ENCODE assay signal across 19 cellular contexts in genomic region chr16:9527976-9528375, GRCh38.
DNase-seq lines count a peak whose midpoint lies in the region; ATAC-seq and TF ChIP-seq lines count a peak whose summit lies in the region.
"Had no signal": no experiment of that assay in that cellular context is flagged by ENCODE, and none has a peak within 500 bp of the region (broad histone marks: within the 10 kb centered on the region; RNA-seq: fewer than 3 reads in every experiment).

No MANE protein-coding gene starts in this region.

- peak; percentile 38 for DNase-seq in ACHN
- peak; percentile 18 for DNase-seq in iPS DF 6.9 (ENCODE audit: low read depth, low spot score)
- DNase-seq in neuronal stem cell (ENCODE audit: low spot score), result peak; percentile 18
- no peak for DNase-seq in NCI-H1694 treated with DMSO at 0.1 percent for 48 hours (lab: John Stamatoyannopoulos, UW)
- no peak for DNase-seq in substantia nigra (lab: John Stamatoyannopoulos, UW)
- DNase-seq in upper lobe of left lung, result no peak
- DNase-seq: Calu3, H9, NCI-H1092, NCI-H1417 treated with DMSO at 0.1 percent for 48 hours, NCI-H187, NCI-H2081 treated with DMSO at 0.1 percent for 48 hours, NCI-H2171, NCI-H226, NCI-H510A, Peyer's patch, SHP77 treated with DMSO at 0.1 percent for 48 hours had no signal

- H3K4me1 ChIP-seq in HUES64 (ENCODE audit: insufficient read depth, low read length) (peaks cover 23% of the 10 kb centered on the region), iPS DF 6.9 (ENCODE audit: control insufficient read depth, insufficient read depth, low read length) (peaks cover 6% of the 10 kb centered on the region; the same call in 1 of the 2 replicates), neuronal stem cell (ENCODE audit: control insufficient read depth in 2 of 2, insufficient read depth in 1 of 2, low read depth in 1 of 2, low read length in 2 of 2) (peaks cover 0 to 12% of the 10 kb centered on the region in 2 donors), upper lobe of left lung (peaks cover 0 to 11% (median 0%) of the 10 kb centered on the region in 4 donors)
- H3K4me1 ChIP-seq: Peyer's patch had no signal

- H2BK120ac ChIP-seq in neuronal stem cell (ENCODE audit: low read depth, low read length), result no peak overlapping the region

- TF ChIP-seq EP300 in upper lobe of left lung (IDR thresholded peaks at IDR 0.05), result no peak

- ATAC-seq in upper lobe of left lung (ENCODE audit: low FRiP score in 2 of 2), result no peak

- H3K4ac ChIP-seq in neuronal stem cell (ENCODE audit: low read length), result no peak overlapping the region

- no peak overlapping the region for H3K4me3 ChIP-seq in HUES64 (ENCODE audit: low read length)
- H3K4me3 ChIP-seq in iPS DF 6.9 (ENCODE audit: low read length), result no peak overlapping the region
- H3K4me3 ChIP-seq in neuronal stem cell (ENCODE audit: low read length in 2 of 2), result no peak overlapping the region
- H3K4me3 ChIP-seq in upper lobe of left lung, result no peak overlapping the region
- H3K4me3 ChIP-seq: Peyer's patch had no signal

- H3K27me3 ChIP-seq in HUES64 (ENCODE audit: insufficient read depth, low read length) (no peaks in the 10 kb centered on the region), iPS DF 6.9 (ENCODE audit: control insufficient read depth, insufficient read depth, low read length) (no peaks in the 10 kb centered on the region), neuronal stem cell (ENCODE audit: control insufficient read depth in 3 of 3, insufficient read depth in 3 of 3, low read depth in 1 of 3, low read length in 3 of 3) (no peaks in the 10 kb centered on the region), upper lobe of left lung (no peaks in the 10 kb centered on the region)
- H3K27me3 ChIP-seq: Peyer's patch had no signal

- H2AFZ ChIP-seq in neuronal stem cell (ENCODE audit: low read length), result no peak overlapping the region

- H3K9me3 ChIP-seq in HUES64 (ENCODE audit: insufficient read depth, low read depth, low read length) (no peaks in the 10 kb centered on the region), iPS DF 6.9 (ENCODE audit: control insufficient read depth, insufficient read depth, low read length) (no peaks in the 10 kb centered on the region), neuronal stem cell (replicated peaks in 1 of 2; ENCODE audit: control insufficient read depth in 2 of 2, insufficient read depth in 1 of 2, low read depth in 1 of 2, low read length in 2 of 2) (peaks cover 0 to 3% of the 10 kb centered on the region in 2 donors), upper lobe of left lung (peaks cover 0 to 5% (median 0%) of the 10 kb centered on the region in 4 donors)
- H3K9me3 ChIP-seq: Peyer's patch had no signal

- H3K27ac ChIP-seq in HUES64 (ENCODE audit: low read depth, low read length) (peak overlapping the region; percentile 38; the same call in 1 of the 2 replicates), iPS DF 6.9 (ENCODE audit: low read length) (no peak overlapping the region), neuronal stem cell (replicated peaks; ENCODE audit: low read length) (no peak overlapping the region), substantia nigra (ENCODE audit: low read depth, low read length, poor library complexity, severe bottlenecking) (no peak overlapping the region), upper lobe of left lung (no peak overlapping the region)
- H3K27ac ChIP-seq: 22Rv1, Peyer's patch had no signal

- H3K18ac ChIP-seq in neuronal stem cell (ENCODE audit: low read length), result no peak overlapping the region

- no peaks in the 10 kb centered on the region for H3K36me3 ChIP-seq in HUES64 (ENCODE audit: insufficient read depth, low read length)
- no peaks in the 10 kb centered on the region for H3K36me3 ChIP-seq in iPS DF 6.9 (ENCODE audit: control insufficient read depth, insufficient read depth, low read length)
- no peaks in the 10 kb centered on the region for H3K36me3 ChIP-seq in neuronal stem cell (replicated peaks in 1 of 2; ENCODE audit: control insufficient read depth in 2 of 2, insufficient read depth in 2 of 2, low read length in 2 of 2)
- no peaks in the 10 kb centered on the region for H3K36me3 ChIP-seq in upper lobe of left lung
- H3K36me3 ChIP-seq: Peyer's patch had no signal

- in situ Hi-C loops in ACHN (cut with HindIII; ENCODE audit: low pct_ligation_motif_present, low pct_unique_long_range_greater_than_20kb, low sequenced_read_pairs), result no loop called here

- no peak overlapping the region for H3K14ac ChIP-seq in neuronal stem cell (ENCODE audit: low read length)

- WGBS in HUES64, result 59% methylated on average over 2 of the region's 2 CpGs
- whole genome bisulfite sequencing in iPS DF 6.9 (ENCODE audit: insufficient coverage, insufficient read length), result no CpG with 5 or more reads among the region's 2 CpGs
- no CpG with 5 or more reads among the region's 2 CpGs for WGBS in neuronal stem cell (ENCODE audit: extremely low coverage in 2 of 2, insufficient read length in 2 of 2, insufficient replicate concordance in 1 of 2), 2 donors
- 45 to 50% methylated on average over 2 of the region's 2 CpGs for WGBS in upper lobe of left lung, 2 donors

- H3K23ac ChIP-seq in neuronal stem cell (ENCODE audit: low read depth, low read length, poor library complexity), result no peak overlapping the region

- no peak overlapping the region for H3K4me2 ChIP-seq in neuronal stem cell (ENCODE audit: insufficient read depth, low read length, poor library complexity, severe bottlenecking)

- no peak overlapping the region for H2BK12ac ChIP-seq in neuronal stem cell (ENCODE audit: low read length)

- no peak overlapping the region for H2BK5ac ChIP-seq in neuronal stem cell (ENCODE audit: low read length)

- H3K9ac ChIP-seq in HUES64 (ENCODE audit: low read depth, low read length) (no peak overlapping the region), neuronal stem cell (ENCODE audit: low read depth, low read length, poor library complexity) (no peak overlapping the region)

- H4K91ac ChIP-seq in neuronal stem cell (ENCODE audit: low read depth, low read length, poor library complexity), result no peak overlapping the region

- no peaks in the 10 kb centered on the region for H3K79me1 ChIP-seq in neuronal stem cell (ENCODE audit: low read depth, low read length)

- no peak for TF ChIP-seq POLR2A in upper lobe of left lung (IDR thresholded peaks at IDR 0.05)

- no peak overlapping the region for H2BK15ac ChIP-seq in neuronal stem cell (ENCODE audit: low read length)

- no peak overlapping the region for H4K8ac ChIP-seq in neuronal stem cell (ENCODE audit: low read depth, low read length)

- TF ChIP-seq CTCF in upper lobe of left lung (IDR thresholded peaks at IDR 0.05), result no peak

- H2AK5ac ChIP-seq in neuronal stem cell (ENCODE audit: low read depth, low read length), result no peak overlapping the region

Comparison
In these comparisons a context has a peak if more than half of its experiments do, and no peak if none do; other contexts are left out.
1. DNase-seq: peak in ACHN (single experiment), iPS DF 6.9 (single experiment) and neuronal stem cell (single experiment); none in NCI-H1694 treated with DMSO at 0.1 percent for 48 hours (single experiment), substantia nigra (0 of 49) and upper lobe of left lung (0 of 2).